ENCODE assay signal across 8 cellular contexts in the genomic region with DNA sequence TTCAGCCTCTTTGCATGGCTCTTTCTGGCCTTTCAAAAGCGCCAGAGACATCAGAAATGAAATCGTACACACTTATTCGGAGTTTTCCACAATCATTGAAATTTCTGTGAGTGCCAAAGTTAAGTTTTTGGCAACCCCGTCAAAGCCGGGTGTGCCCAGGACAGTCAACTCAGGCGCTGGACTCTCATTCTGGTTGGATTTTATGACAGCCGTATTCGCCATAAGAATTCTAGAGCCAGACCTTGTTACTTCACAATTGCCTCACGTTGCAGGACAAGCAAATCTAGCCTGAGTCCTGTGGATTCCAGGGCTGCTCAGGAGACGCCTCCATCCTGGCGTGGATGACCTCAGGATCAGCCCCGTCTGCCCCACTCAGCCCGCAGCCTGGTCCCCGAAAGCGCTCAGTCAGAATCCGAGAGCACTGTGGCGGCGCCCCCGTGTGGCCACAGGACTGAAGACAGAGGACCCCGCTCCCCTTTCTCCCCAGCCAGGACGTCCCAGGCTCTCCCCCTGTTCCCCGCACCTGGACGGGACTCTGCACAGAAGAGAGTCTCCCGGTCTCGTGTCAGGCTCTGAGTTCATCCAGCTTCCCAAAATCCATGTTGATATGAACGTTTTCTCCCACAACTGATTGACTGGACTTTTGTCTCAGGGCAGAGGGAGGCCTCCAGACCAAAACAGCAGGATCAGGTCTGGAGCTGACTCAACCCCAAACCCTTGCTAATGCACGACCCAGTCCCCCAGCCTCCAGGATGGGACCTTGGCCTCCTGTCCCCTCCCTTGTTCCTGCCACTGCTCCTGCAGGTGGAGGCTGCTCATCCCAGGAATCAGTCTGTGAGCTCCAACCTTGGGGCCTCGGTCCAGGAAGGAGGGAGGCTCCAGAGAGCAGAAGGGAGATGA. TPM values are rescaled to one million over a fixed set of nuclear protein-coding genes. Genes with fewer than 3 reads are reported as not detected.
DNase-seq lines count a peak whose midpoint lies in the region; ATAC-seq and TF ChIP-seq lines count a peak whose summit lies in the region.

No MANE protein-coding gene starts in this region.

- no peak overlapping the region for H3K27ac Mint-ChIP-seq in natural killer cell treated with Interleukin-12 subunit alpha and Interleukin-12 subunit beta and Interleukin-15 and Interleukin-18, amount 100 ng/mL, for 72 hours

- no peaks in the 10 kb centered on the region for H3K9me3 ChIP-seq in NT2/D1 (ENCODE audit: insufficient read depth, low read length)

- H3K9me3 Mint-ChIP-seq in natural killer cell treated with Interleukin-12 subunit alpha and Interleukin-12 subunit beta and Interleukin-15 and Interleukin-18, amount 100 ng/mL, for 72 hours: peaks cover 5% of the 10 kb centered on the region

- H3K27me3 Mint-ChIP-seq in natural killer cell treated with Interleukin-12 subunit alpha and Interleukin-12 subunit beta and Interleukin-15 and Interleukin-18, amount 100 ng/mL, for 72 hours: peaks cover 40 to 76% of the 10 kb centered on the region in 2 donors

- peaks cover 0 to 2% of the 10 kb centered on the region in 2 donors for H3K4me1 Mint-ChIP-seq in natural killer cell treated with Interleukin-12 subunit alpha and Interleukin-12 subunit beta and Interleukin-15 and Interleukin-18, amount 100 ng/mL, for 72 hours (ENCODE audit: low read depth in 2 of 2)

- H3K4me3 ChIP-seq in AG09309 (ENCODE audit: control insufficient read depth, low read depth, low read length) (peak overlapping the region; percentile 18), GM12875 (ENCODE audit: low read depth, low read length) (no peak overlapping the region), NT2/D1 (ENCODE audit: insufficient read length, low read depth) (no peak overlapping the region)

- no peaks in the 10 kb centered on the region for H3K36me3 ChIP-seq in NT2/D1 (ENCODE audit: insufficient read depth, insufficient read length, low read length)

- ATAC-seq in natural killer cell treated with Interleukin-12 subunit alpha and Interleukin-12 subunit beta and Interleukin-15 and Interleukin-18, amount 100 ng/mL, for 72 hours: peak; percentile 91 to 94

- H3K9ac ChIP-seq in NT2/D1 (ENCODE audit: insufficient read length, low read depth): peak overlapping the region; percentile 47

- peaks cover 9% of the 10 kb centered on the region for H3K36me3 Mint-ChIP-seq in natural killer cell treated with Interleukin-12 subunit alpha and Interleukin-12 subunit beta and Interleukin-15 and Interleukin-18, amount 100 ng/mL, for 72 hours

- DNase-seq in AG09309 (ENCODE audit: low read depth) (no peak), NT2/D1 (ENCODE audit: low read depth, low spot score) (peak; percentile 44), activated T-cell treated with anti-CD3 and anti-CD28 coated beads for 1 hour (ENCODE audit: low read depth) (peak; percentile 91), fibroblast of peridontal ligament (ENCODE audit: extremely low read depth) (peak; percentile 63), stromal cell of bone marrow (ENCODE audit: low read depth) (peak; percentile 42), NCI-H187 treated with DMSO at 0.1 percent for 48 hours (lab: John Stamatoyannopoulos, UW) (no peak)
- DNase-seq in natural killer cell treated with Interleukin-12 subunit alpha and Interleukin-12 subunit beta and Interleukin-15 and Interleukin-18, amount 100 ng/mL, for 72 hours (ENCODE audit: low spot score): peak; percentile 87

- H3K4me1 ChIP-seq in NT2/D1 (ENCODE audit: insufficient read depth, insufficient read length): peaks cover 2% of the 10 kb centered on the region

- H3K4me3 Mint-ChIP-seq in natural killer cell treated with Interleukin-12 subunit alpha and Interleukin-12 subunit beta and Interleukin-15 and Interleukin-18, amount 100 ng/mL, for 72 hours: no peak overlapping the region

- TF ChIP-seq CTCF in AG09309 (IDR thresholded peaks at IDR 0.05; ENCODE audit: control insufficient read depth, insufficient read depth, low read depth, low read length, missing control alignments) (peak; percentile 90), GM12875 (IDR thresholded peaks at IDR 0.05; ENCODE audit: borderline replicate concordance, insufficient read depth, low read depth, low read length) (peak; percentile 90)

- H3K27me3 ChIP-seq in NT2/D1 (ENCODE audit: insufficient read depth, insufficient read length): peaks cover 6% of the 10 kb centered on the region

RNA-seq across cellular contexts. Expression of a gene that starts 38.2 kb away (rescaled TPM):
- total RNA-seq in natural killer cell treated with Interleukin-12 subunit alpha and Interleukin-12 subunit beta and Interleukin-15 and Interleukin-18, amount 100 ng/mL, for 72 hours: 10 to 100 TPM; 14.2 to 16.9 TPM

RNA-seq across cellular contexts. Expression of a gene that starts 56.3 kb away (rescaled TPM):
- 10 to 100 TPM; 34.9 to 37.4 TPM for total RNA-seq in natural killer cell treated with Interleukin-12 subunit alpha and Interleukin-12 subunit beta and Interleukin-15 and Interleukin-18, amount 100 ng/mL, for 72 hours

Comparison
In these comparisons a context has a peak if more than half of its experiments do, and no peak if none do; other contexts are left out.
1. DNase-seq: peak in NT2/D1 (single experiment), activated T-cell treated with anti-CD3 and anti-CD28 coated beads for 1 hour (single experiment), fibroblast of peridontal ligament (single experiment), natural killer cell treated with Interleukin-12 subunit alpha and Interleukin-12 subunit beta and Interleukin-15 and Interleukin-18, amount 100 ng/mL, for 72 hours (single experiment) and stromal cell of bone marrow (single experiment); none in AG09309 (single experiment) and NCI-H187 treated with DMSO at 0.1 percent for 48 hours (single experiment).